1 cellular context compared by ENCODE assay signal in genomic region chr3:127938800-127939199, GRCh38.
TF ChIP-seq lines count a peak whose summit lies in the region.

No MANE protein-coding gene starts in this region.

TF ChIP-seq in K562, 482 proteins besides CTCF, POLR2A, EP300 and RAD21:
- TF ChIP-seq ZNF398 (CRISPR knock-in tag; IDR thresholded peaks at IDR 0.05) (no peak), ZZZ3 (IDR thresholded peaks at IDR 0.05) (no peak), ATF1 (CRISPR knock-in tag; IDR thresholded peaks at IDR 0.05) (no peak), ATF1 (tag; IDR thresholded peaks at IDR 0.05) (no peak), ZNF507 (tag; conservative IDR thresholded peaks at IDR 0.05) (no peak), THAP7 (CRISPR knock-in tag; IDR thresholded peaks at IDR 0.05) (no peak), SMARCE1 (IDR thresholded peaks at IDR 0.05) (no peak), BRF2 (IDR thresholded peaks at IDR 0.05; ENCODE audit: borderline replicate concordance, insufficient read depth, insufficient read length) (no peak), ZBTB34 (CRISPR knock-in tag; IDR thresholded peaks at IDR 0.05) (no peak), GABPA (tag; conservative IDR thresholded peaks at IDR 0.05; ENCODE audit: low read depth) (0 out of 2 replicates have a peak, but pooled peaks have one; percentile 22), NFIX (CRISPR knock-in tag; IDR thresholded peaks at IDR 0.05; ENCODE audit: low read depth) (no peak), ELF1 (tag; IDR thresholded peaks at IDR 0.05) (peak; percentile 62), ZNF589 (CRISPR knock-in tag; IDR thresholded peaks at IDR 0.05; ENCODE audit: low read depth) (no peak), EHMT2 (IDR thresholded peaks at IDR 0.05) (0 out of 2 replicates have a peak, but pooled peaks have one; percentile 7), MLX (CRISPR knock-in tag; conservative IDR thresholded peaks at IDR 0.05) (no peak), PRDM10 (IDR thresholded peaks at IDR 0.05; ENCODE audit: partially characterized antibody) (no peak), TBP (optimal IDR thresholded peaks at IDR 0.05; ENCODE audit: low read depth, low read length) (no peak), CCAR2 (IDR thresholded peaks at IDR 0.05; ENCODE audit: low read depth, low read length) (no peak)
